ENCODE assay signal across 22 cellular contexts in genomic region chr10:93590638-93591037, GRCh38. TPM values are rescaled to one million over a fixed set of nuclear protein-coding genes. Genes with fewer than 3 reads are reported as not detected.
A peak's percentile ranks its signal among the peaks of the same experiment; 100 is the strongest.
DNase-seq lines count a peak whose midpoint lies in the region; TF ChIP-seq lines count a peak whose summit lies in the region.
"Had no signal": no experiment of that assay in that cellular context is flagged by ENCODE, and none has a peak within 500 bp of the region (broad histone marks: within the 10 kb centered on the region; RNA-seq: fewer than 3 reads in every experiment).

No MANE protein-coding gene starts in this region.

- no peaks in the 10 kb centered on the region for H3K79me2 ChIP-seq in hepatocyte

- POLR2A ChIA-PET in activated CD4-positive, alpha-beta memory T cell treated with anti-CD3 and anti-CD28 coated beads for 36 hours (lab: Charles Lee), result no interaction called here

- no peaks in the 10 kb centered on the region for H3K9me2 ChIP-seq in hepatocyte (replicated peaks; ENCODE audit: insufficient read depth)

- H3K9ac ChIP-seq in liver (ENCODE audit: low read depth in 1 of 2, low read length in 2 of 2), result no peak overlapping the region
- H3K9ac ChIP-seq: GM23248 had no signal

- H3K36me3 Mint-ChIP-seq in activated CD4-positive, alpha-beta memory T cell treated with anti-CD3 and anti-CD28 coated beads for 36 hours, result no peaks in the 10 kb centered on the region
- H3K36me3 Mint-ChIP-seq: CD4-positive, CD25-positive, alpha-beta regulatory T cell; CD8-positive, alpha-beta memory T cell had no signal

- H3K4me2 ChIP-seq in hepatocyte, result no peak overlapping the region

- TF ChIP-seq CTCF in VCaP (conservative IDR thresholded peaks at IDR 0.05), result no peak
- TF ChIP-seq CTCF in hepatocyte (IDR thresholded peaks at IDR 0.05; ENCODE audit: poor library complexity), result no peak
- no peak for TF ChIP-seq CTCF in liver (IDR thresholded peaks at IDR 0.05; ENCODE audit: low read depth, low read length, missing input control)

- no peaks in the 10 kb centered on the region for H3K36me3 ChIP-seq in hepatocyte (replicated peaks; ENCODE audit: insufficient read depth, low read depth)
- H3K36me3 ChIP-seq in liver (ENCODE audit: control insufficient read depth in 4 of 4, insufficient read depth in 3 of 4, low read depth in 1 of 4, low read length in 3 of 4), result peaks cover 1 to 38% (median 23%) of the 10 kb centered on the region in 4 donors
- H3K36me3 ChIP-seq: BE2C had no signal

- no peak for TF ChIP-seq RAD21 in liver (IDR thresholded peaks at IDR 0.05)

- WGBS in hepatocyte (ENCODE audit: low lambda C conversion rate, missing lambda C conversion rate), result 72% methylated on average over 7 of the region's 7 CpGs
- 39% methylated on average over 7 of the region's 7 CpGs for WGBS in liver

- no peaks in the 10 kb centered on the region for H3K4me1 Mint-ChIP-seq in activated CD4-positive, alpha-beta memory T cell treated with anti-CD3 and anti-CD28 coated beads for 36 hours (ENCODE audit: low read depth)
- H3K4me1 Mint-ChIP-seq: CD4-positive, CD25-positive, alpha-beta regulatory T cell; CD8-positive, alpha-beta memory T cell had no signal

- CTCF ChIA-PET in activated CD4-positive, alpha-beta memory T cell treated with anti-CD3 and anti-CD28 coated beads for 36 hours (lab: Charles Lee), result no interaction called here

- H3K27me3 Mint-ChIP-seq in activated CD4-positive, alpha-beta memory T cell treated with anti-CD3 and anti-CD28 coated beads for 36 hours, result no peaks in the 10 kb centered on the region

- H3K4me3 ChIP-seq in hepatocyte (no peak overlapping the region), liver (ENCODE audit: low read depth in 1 of 3, low read length in 3 of 3) (no peak overlapping the region)
- H3K4me3 ChIP-seq: GM23248 had no signal

- no peak overlapping the region for H3K4me3 Mint-ChIP-seq in activated CD4-positive, alpha-beta memory T cell treated with anti-CD3 and anti-CD28 coated beads for 36 hours
- H3K4me3 Mint-ChIP-seq: CD4-positive, CD25-positive, alpha-beta regulatory T cell; CD8-positive, alpha-beta memory T cell had no signal

- H3K4me1 ChIP-seq in hepatocyte (ENCODE audit: insufficient read depth), result peaks cover 13% of the 10 kb centered on the region
- H3K4me1 ChIP-seq in liver (ENCODE audit: control insufficient read depth in 4 of 4, insufficient read depth in 4 of 4, low read length in 3 of 4), result peaks cover 0 to 13% (median 4%) of the 10 kb centered on the region in 4 donors
- H3K4me1 ChIP-seq: BE2C had no signal

- no peak overlapping the region for H2AFZ ChIP-seq in hepatocyte
- H2AFZ ChIP-seq: GM23248 had no signal

- no peaks in the 10 kb centered on the region for H4K20me1 ChIP-seq in hepatocyte (ENCODE audit: insufficient read depth, poor library complexity, severe bottlenecking)

- H3K27me3 ChIP-seq in hepatocyte, result no peaks in the 10 kb centered on the region
- H3K27me3 ChIP-seq in liver (ENCODE audit: control insufficient read depth in 4 of 4, insufficient read depth in 4 of 4, low read length in 3 of 4), result no peaks in the 10 kb centered on the region
- H3K27me3 ChIP-seq: BE2C had no signal

- H3K9me3 ChIP-seq in hepatocyte (ENCODE audit: low read depth), result no peaks in the 10 kb centered on the region
- no peaks in the 10 kb centered on the region for H3K9me3 ChIP-seq in liver (ENCODE audit: control insufficient read depth in 4 of 4, low read length in 3 of 4)
- H3K9me3 ChIP-seq: BE2C had no signal

- no peak overlapping the region for H3K27ac Mint-ChIP-seq in activated CD4-positive, alpha-beta memory T cell treated with anti-CD3 and anti-CD28 coated beads for 36 hours
- H3K27ac Mint-ChIP-seq: CD4-positive, CD25-positive, alpha-beta regulatory T cell; CD8-positive, alpha-beta memory T cell had no signal

- no peak for DNase-seq in hepatocyte (ENCODE audit: low spot score)
- no peak for DNase-seq in NCI-H1092 (lab: John Stamatoyannopoulos, UW)
- no peak for DNase-seq in SIG-M5 treated with dmso at 0.1 percent for 504 hours (lab: John Stamatoyannopoulos, UW; ENCODE audit: unreplicated experiment)
- DNase-seq in GF-D8 (lab: John Stamatoyannopoulos, UW), result no peak
- no peak for DNase-seq in activated CD4-positive, alpha-beta memory T cell treated with anti-CD3 and anti-CD28 coated beads for 36 hours
- DNase-seq: ACHN; C1 segment of cervical spinal cord; CD4-positive, CD25-positive, alpha-beta regulatory T cell; CD8-positive, alpha-beta memory T cell; COR-L47; DMS 273 treated with DMSO at 0.1 percent for 48 hours; DMS53; DND-41; EL; GM23248; HCEC 1CT; IMR-90 had no signal

- intact Hi-C loops in activated CD4-positive, alpha-beta memory T cell treated with anti-CD3 and anti-CD28 coated beads for 36 hours (cut with micrococcal nuclease), result no loop called here

- H3K27ac ChIP-seq in VCaP (peak overlapping the region; percentile 74), hepatocyte (peak overlapping the region; percentile 76), liver (ENCODE audit: low read depth in 1 of 2, low read length in 2 of 2) (peak overlapping the region in 1 of 2 donors; percentile 25)
- H3K27ac ChIP-seq: GM23248, HL-60 had no signal

- H3K9me3 Mint-ChIP-seq in activated CD4-positive, alpha-beta memory T cell treated with anti-CD3 and anti-CD28 coated beads for 36 hours, result no peaks in the 10 kb centered on the region
- H3K9me3 Mint-ChIP-seq: CD4-positive, CD25-positive, alpha-beta regulatory T cell; CD8-positive, alpha-beta memory T cell had no signal

TF ChIP-seq in liver, 16 proteins besides CTCF, POLR2A, EP300 and RAD21:
- TF ChIP-seq YY1 (IDR thresholded peaks at IDR 0.05) (peak; percentile 10), RXRA (IDR thresholded peaks at IDR 0.05) (no peak)

RNA-seq across cellular contexts. Expression of gene RBP4, which starts 10.4 kb away (rescaled TPM):
- 494 and 527 TPM in 2 replicates for total RNA-seq in hepatocyte
- 761 and 997 TPM in 2 replicates for polyA plus RNA-seq in hepatocyte
- total RNA-seq in liver, result 1,000 to 10,000 TPM; 1,174 to 2,873 TPM
- over 10,000 TPM in 1 of 2 donors, 1,000 to 10,000 TPM in 1; 5,034 to 10,329 TPM for polyA plus RNA-seq in liver
- not detected for total RNA-seq in activated CD4-positive, alpha-beta memory T cell treated with anti-CD3 and anti-CD28 coated beads for 36 hours
- total RNA-seq: CD4-positive, CD25-positive, alpha-beta regulatory T cell; CD8-positive, alpha-beta memory T cell; GM23248; IMR-90 had no signal
- polyA plus RNA-seq: CD4-positive, CD25-positive, alpha-beta regulatory T cell; CD8-positive, alpha-beta memory T cell; IMR-90 had no signal

RNA-seq across cellular contexts. Expression of gene PDE6C, which starts 21.7 kb away (rescaled TPM):
- total RNA-seq in hepatocyte (0.07 and 0.08 TPM in 2 replicates), liver (not detected)
- polyA plus RNA-seq in hepatocyte (0.15 TPM in 1 of 2 replicates, not detected in the other), liver (not detected)
- not detected for total RNA-seq in activated CD4-positive, alpha-beta memory T cell treated with anti-CD3 and anti-CD28 coated beads for 36 hours
- total RNA-seq: CD4-positive, CD25-positive, alpha-beta regulatory T cell; CD8-positive, alpha-beta memory T cell; GM23248; HT1080; IMR-90 had no signal
- polyA plus RNA-seq: CD4-positive, CD25-positive, alpha-beta regulatory T cell; CD8-positive, alpha-beta memory T cell; GM23248; IMR-90 had no signal

RNA-seq across cellular contexts. Expression of gene FFAR4, which starts 24.2 kb away (rescaled TPM):
- 0.16 TPM in 1 of 2 replicates, not detected in the other for total RNA-seq in hepatocyte
- 0.04 and 0.53 TPM in 2 replicates for polyA plus RNA-seq in hepatocyte
- under 1 TPM; 0.14 to 0.17 TPM for total RNA-seq in liver
- under 1 TPM; 0.21 to 0.28 TPM for polyA plus RNA-seq in liver
- total RNA-seq in activated CD4-positive, alpha-beta memory T cell treated with anti-CD3 and anti-CD28 coated beads for 36 hours, result not detected
- total RNA-seq: CD4-positive, CD25-positive, alpha-beta regulatory T cell; CD8-positive, alpha-beta memory T cell; GM23248; HT1080; IMR-90 had no signal
- polyA plus RNA-seq: CD4-positive, CD25-positive, alpha-beta regulatory T cell; CD8-positive, alpha-beta memory T cell; GM23248; IMR-90 had no signal

Comparison
In these comparisons a context has a peak if more than half of its experiments do, and no peak if none do; other contexts are left out.
1. RNA of gene RBP4, which starts 10.4 kb away (total RNA-seq): 1,174 to 2,873 TPM in liver and 494 to 527 TPM in hepatocyte; not detected in activated CD4-positive, alpha-beta memory T cell treated with anti-CD3 and anti-CD28 coated beads for 36 hours; every median in the first group is over 100 times any median in the second.